ENCODE assay signal across 23 cellular contexts in genomic region chr6:162443101-162443500, GRCh38.
DNase-seq lines count a peak whose midpoint lies in the region; ATAC-seq and TF ChIP-seq lines count a peak whose summit lies in the region.
"Had no signal": no experiment of that assay in that cellular context is flagged by ENCODE, and none has a peak within 500 bp of the region (broad histone marks: within the 10 kb centered on the region; RNA-seq: fewer than 3 reads in every experiment).

No MANE protein-coding gene starts in this region.

- TF ChIP-seq CTCF in nephron (IDR thresholded peaks at IDR 0.05; ENCODE audit: unreplicated experiment in 3 of 3) (no peak), heart left ventricle (IDR thresholded peaks at IDR 0.05) (no peak)

- H3K4me3 Mint-ChIP-seq in nephron = no peak overlapping the region
- H3K4me3 Mint-ChIP-seq: CD14-positive monocyte; HFFc6; immature natural killer cell; natural killer cell treated with Interleukin-12 subunit alpha and Interleukin-12 subunit beta and Interleukin-15 and Interleukin-18, amount 100 ng/mL, for 72 hours; stimulated activated naive B cell treated with anti-CD40 and anti-IgM and Interleukin-4, amounts not matched to agents 10 μg/mL and 1 μg/mL and 100 μg/mL, for 72 hours had no signal

- in situ Hi-C loops in ACHN (cut with HindIII; ENCODE audit: low pct_ligation_motif_present, low pct_unique_long_range_greater_than_20kb, low sequenced_read_pairs) = no loop called here

- no peaks in the 10 kb centered on the region for H3K27me3 ChIP-seq in heart left ventricle
- H3K27me3 ChIP-seq: cardiac muscle cell, esophagus squamous epithelium, MG63, SJSA1, transverse colon had no signal

- WGBS in heart left ventricle, 4 donors = 85 to 93% (median 88%) methylated on average over 10 of the region's 10 CpGs

- H3K27me3 Mint-ChIP-seq in nephron (ENCODE audit: low read depth) = no peaks in the 10 kb centered on the region
- H3K27me3 Mint-ChIP-seq: natural killer cell treated with Interleukin-12 subunit alpha and Interleukin-12 subunit beta and Interleukin-15 and Interleukin-18, amount 100 ng/mL, for 72 hours; stimulated activated naive B cell treated with anti-CD40 and anti-IgM and Interleukin-4, amounts not matched to agents 10 μg/mL and 1 μg/mL and 100 μg/mL, for 72 hours had no signal

- H3K9me3 ChIP-seq in heart left ventricle = peaks cover 0 to 12% (median 4%) of the 10 kb centered on the region in 12 donors
- H3K9me3 ChIP-seq: esophagus squamous epithelium, MG63 had no signal

- H3K36me3 ChIP-seq in heart left ventricle = no peaks in the 10 kb centered on the region
- H3K36me3 ChIP-seq: cardiac muscle cell, esophagus squamous epithelium, MG63, SJSA1, transverse colon had no signal

- H3K27ac ChIP-seq in caudate nucleus (ENCODE audit: low read depth, low read length) (peak overlapping the region; percentile 39), heart left ventricle (no peak overlapping the region)
- H3K27ac ChIP-seq: cardiac muscle cell, esophagus squamous epithelium, SJSA1, transverse colon had no signal

- peak; percentile 9 for DNase-seq in ACHN
- DNase-seq in NCI-H1105 (lab: John Stamatoyannopoulos, UW) = peak; percentile 18
- DNase-seq in caudate nucleus (lab: John Stamatoyannopoulos, UW) = peak in 12 of 61 donors; percentile 2 to 54 (median 14)
- no peak for DNase-seq in heart left ventricle
- no peak for DNase-seq in NCI-H1930 (lab: John Stamatoyannopoulos, UW)
- DNase-seq: activated CD4-positive, CD25-positive, alpha-beta regulatory T cell; DMS 273 treated with DMSO at 0.1 percent for 48 hours; effector CD4-positive, alpha-beta T cell; esophagus squamous epithelium; HFFc6; immature natural killer cell; MG63; NCI-H2081 treated with DMSO at 0.1 percent for 48 hours; stimulated activated naive B cell treated with anti-CD40 and anti-IgM and Interleukin-4, amounts not matched to agents 10 μg/mL and 1 μg/mL and 100 μg/mL, for 72 hours; transverse colon had no signal

- peak overlapping the region in 2 of 3 experiments; percentile 5 to 37 for H3K27ac Mint-ChIP-seq in nephron
- H3K27ac Mint-ChIP-seq: CD14-positive monocyte; HFFc6; immature natural killer cell; natural killer cell treated with Interleukin-12 subunit alpha and Interleukin-12 subunit beta and Interleukin-15 and Interleukin-18, amount 100 ng/mL, for 72 hours; stimulated activated naive B cell treated with anti-CD40 and anti-IgM and Interleukin-4, amounts not matched to agents 10 μg/mL and 1 μg/mL and 100 μg/mL, for 72 hours had no signal

- H3K4me3 ChIP-seq in heart left ventricle = no peak overlapping the region
- H3K4me3 ChIP-seq: cardiac muscle cell, esophagus squamous epithelium, MG63, SJSA1, transverse colon had no signal

- no peak for ATAC-seq in heart left ventricle
- ATAC-seq in GM19023 (IDR thresholded peaks at IDR 0.05; ENCODE audit: unreplicated experiment) = no peak
- no peak for ATAC-seq in HG03520 (IDR thresholded peaks at IDR 0.05; ENCODE audit: unreplicated experiment)
- ATAC-seq: natural killer cell treated with Interleukin-12 subunit alpha and Interleukin-12 subunit beta and Interleukin-15 and Interleukin-18, amount 100 ng/mL, for 72 hours; sciatic nerve; stimulated activated naive B cell treated with anti-CD40 and anti-IgM and Interleukin-4, amounts not matched to agents 10 μg/mL and 1 μg/mL and 100 μg/mL, for 72 hours had no signal

- TF ChIP-seq POLR2A in heart left ventricle (IDR thresholded peaks at IDR 0.05) = no peak

- intact Hi-C loops in heart left ventricle (cut with DNase I) = loop anchor here in 8 of 10 donors (5.0 to 10.0 kb wide), 3 partner anchors 284 to 294 kb away; partner anchors contain the start of genes PACRG (in 1 of the 8) and PRKN (in 1 of the 8)

- peaks cover 15% of the 10 kb centered on the region for H3K9me3 Mint-ChIP-seq in nephron

- peaks cover 13% of the 10 kb centered on the region for H3K36me3 Mint-ChIP-seq in nephron (ENCODE audit: low read depth)
- H3K36me3 Mint-ChIP-seq: CD14-positive monocyte had no signal

- H3K4me1 Mint-ChIP-seq in nephron = no peaks in the 10 kb centered on the region
- H3K4me1 Mint-ChIP-seq: CD14-positive monocyte; immature natural killer cell; stimulated activated naive B cell treated with anti-CD40 and anti-IgM and Interleukin-4, amounts not matched to agents 10 μg/mL and 1 μg/mL and 100 μg/mL, for 72 hours had no signal

- peaks cover 0 to 2% (median 0%) of the 10 kb centered on the region in 12 donors for H3K4me1 ChIP-seq in heart left ventricle
- H3K4me1 ChIP-seq: esophagus squamous epithelium, SJSA1, transverse colon had no signal

Comparison
In these comparisons a context has a peak if more than half of its experiments do, and no peak if none do; other contexts are left out.
1. DNase-seq: peak in ACHN (single experiment) and NCI-H1105 (single experiment); none in heart left ventricle (0 of 5) and NCI-H1930 (0 of 2).